15 cellular contexts compared by ENCODE assay signal in the genomic region with DNA sequence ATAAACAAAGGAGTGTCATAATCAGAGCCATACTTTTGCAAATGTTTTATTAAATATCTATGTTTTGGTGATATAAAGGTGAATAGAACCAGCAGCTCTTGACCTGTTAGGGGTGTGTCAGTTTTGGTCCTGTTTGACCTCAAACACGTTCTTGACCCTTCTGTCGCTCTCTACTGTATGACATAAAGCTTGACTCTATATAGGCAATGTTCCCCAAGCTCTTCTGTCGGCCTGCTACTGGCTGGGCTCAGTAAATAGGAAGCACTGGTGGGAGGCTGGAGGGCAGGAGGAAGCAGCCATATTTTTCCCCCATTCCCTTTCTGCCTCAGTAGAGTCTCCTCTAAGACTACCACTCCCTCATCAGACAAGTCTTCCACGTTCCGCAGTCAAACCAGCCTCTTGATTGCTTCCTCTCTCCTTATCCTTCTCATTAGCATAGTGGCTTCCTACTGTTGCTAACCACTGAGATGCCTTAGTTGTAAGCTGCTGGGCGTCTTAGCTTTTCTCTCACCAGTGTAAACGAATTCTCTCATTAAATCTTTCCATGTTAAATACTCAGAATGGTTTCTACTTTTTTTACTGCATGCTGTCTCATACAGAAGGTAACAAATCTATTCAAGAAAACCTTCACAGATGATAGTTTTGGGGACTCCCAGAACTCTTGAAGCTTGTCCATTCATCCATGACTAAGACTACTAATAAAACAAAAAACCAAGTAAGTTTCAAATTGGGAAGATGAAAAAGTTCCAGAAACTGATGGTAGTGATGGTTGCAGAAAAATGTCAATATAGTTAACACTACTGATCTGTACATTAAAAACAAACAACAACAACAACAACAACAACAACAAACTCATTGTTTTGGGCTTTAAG. TPM values are rescaled to one million over a fixed set of nuclear protein-coding genes. Genes with fewer than 3 reads are reported as not detected.
DNase-seq lines count a peak whose midpoint lies in the region; ATAC-seq and TF ChIP-seq lines count a peak whose summit lies in the region.
"Had no signal": no experiment of that assay in that cellular context is flagged by ENCODE, and none has a peak within 500 bp of the region (broad histone marks: within the 10 kb centered on the region; RNA-seq: fewer than 3 reads in every experiment).

No MANE protein-coding gene starts in this region.

- H3K27ac ChIP-seq in DND-41 (ENCODE audit: low read length): no peak overlapping the region
- peak overlapping the region; percentile 98 for H3K27ac ChIP-seq in naive thymus-derived CD4-positive, alpha-beta T cell (ENCODE audit: low read depth, low read length)
- H3K27ac ChIP-seq: heart left ventricle, sigmoid colon had no signal

- ATAC-seq in DND-41 (ENCODE audit: insufficient read depth, low read depth): no peak
- no peak for ATAC-seq in activated CD8-positive, alpha-beta T cell treated with anti-CD3 and anti-CD28 coated beads, Interleukin-2, amount 10 ng/mL, durations not matched to agents 7 days and 5 days
- ATAC-seq in naive thymus-derived CD4-positive, alpha-beta T cell: no peak
- ATAC-seq in activated T-cell treated with anti-CD3 and anti-CD28 coated beads, Interleukin-2, amount 50 U/mL, for 4 hours: no peak
- ATAC-seq in HG03039 (IDR thresholded peaks at IDR 0.05; ENCODE audit: unreplicated experiment): no peak
- ATAC-seq: heart left ventricle; left lobe of liver; natural killer cell treated with Interleukin-12 subunit alpha and Interleukin-12 subunit beta and Interleukin-15 and Interleukin-18, amount 100 ng/mL, for 72 hours; Panc1 had no signal

- H3K4me3 ChIP-seq in DND-41 (ENCODE audit: low read depth in 1 of 2, low read length in 2 of 2): peak overlapping the region in 1 of 2 experiments; percentile 82; a peak in 2 of 4 replicates
- H3K4me3 ChIP-seq in Loucy (ENCODE audit: low read length, poor library complexity, severe bottlenecking): peak overlapping the region; percentile 96
- H3K4me3 ChIP-seq in naive thymus-derived CD4-positive, alpha-beta T cell (ENCODE audit: low read length): peak overlapping the region; percentile 11
- H3K4me3 ChIP-seq: heart left ventricle, sigmoid colon had no signal

- no peaks in the 10 kb centered on the region for H3K9me2 ChIP-seq in Loucy (replicated peaks; ENCODE audit: low read depth, low read length)

- H3K79me2 ChIP-seq in DND-41 (ENCODE audit: insufficient read depth, low read length) (peaks cover 96% of the 10 kb centered on the region), Loucy (ENCODE audit: insufficient read depth, low read length) (peaks cover 89% of the 10 kb centered on the region)

- peak overlapping the region; percentile 90; the same call in 1 of the 2 replicates for H3K9ac ChIP-seq in DND-41 (ENCODE audit: low read depth, low read length)
- peak overlapping the region; percentile 94 for H3K9ac ChIP-seq in Loucy (ENCODE audit: low read depth, low read length, poor library complexity, severe bottlenecking)

- CTCF ChIA-PET in activated CD8-positive, alpha-beta T cell treated with anti-CD3 and anti-CD28 coated beads, Interleukin-2, amount 10 ng/mL, durations not matched to agents 7 days and 5 days (lab: Charles Lee): interaction anchor here (1.1 to 1.3 kb wide), 2 partner anchors 18 to 100 kb away, joined by 3 to 4 read pairs; no protein-coding TSS in a partner anchor
- CTCF ChIA-PET in naive thymus-derived CD4-positive, alpha-beta T cell (lab: Charles Lee): interaction anchor here (1.1 to 1.4 kb wide), 2 partner anchors 20 to 78 kb away, joined by 3 to 4 read pairs; no protein-coding TSS in a partner anchor

- H3K4me1 ChIP-seq in DND-41 (ENCODE audit: insufficient read depth, low read length): peaks cover 41% of the 10 kb centered on the region
- peaks cover 52% of the 10 kb centered on the region for H3K4me1 ChIP-seq in Loucy (ENCODE audit: insufficient read depth, low read length, poor library complexity, severe bottlenecking)
- H3K4me1 ChIP-seq in naive thymus-derived CD4-positive, alpha-beta T cell (ENCODE audit: control insufficient read depth in 2 of 2, insufficient read depth in 2 of 2, low read length in 2 of 2): peaks cover 34 to 49% of the 10 kb centered on the region in 2 donors

- intact Hi-C loops in naive thymus-derived CD4-positive, alpha-beta T cell (cut with micrococcal nuclease): loop anchor here (2.0 to 5.0 kb wide), 2 partner anchors 22 to 42 kb away; no protein-coding TSS in a partner anchor

- H4K20me1 ChIP-seq in DND-41 (ENCODE audit: insufficient read depth, low read length): peaks cover 30% of the 10 kb centered on the region
- peaks cover 71% of the 10 kb centered on the region for H4K20me1 ChIP-seq in Loucy (ENCODE audit: insufficient read depth, low read length, poor library complexity, severe bottlenecking)

- no peak overlapping the region for H2AFZ ChIP-seq in DND-41 (ENCODE audit: low read depth, low read length)
- no peak overlapping the region for H2AFZ ChIP-seq in Loucy (ENCODE audit: low read length)

- POLR2A ChIA-PET in activated CD8-positive, alpha-beta T cell treated with anti-CD3 and anti-CD28 coated beads, Interleukin-2, amount 10 ng/mL, durations not matched to agents 7 days and 5 days (lab: Charles Lee): interaction anchor here (0.6 to 1.4 kb wide), 3 partner anchors 18 to 25 kb away, joined by 4 to 8 read pairs (median 6); no protein-coding TSS in a partner anchor
- POLR2A ChIA-PET in naive thymus-derived CD4-positive, alpha-beta T cell (lab: Charles Lee): interaction anchor here (0.6 to 2.1 kb wide), 12 partner anchors 8 to 101 kb away, joined by 3 to 12 read pairs (median 4); no protein-coding TSS in a partner anchor

- DNase-seq in DND-41 (no peak), cerebellar nuclear complex (lab: John Stamatoyannopoulos, UW) (no peak)
- DNase-seq in activated CD8-positive, alpha-beta T cell treated with anti-CD3 and anti-CD28 coated beads, Interleukin-2, amount 10 ng/mL, durations not matched to agents 7 days and 5 days: no peak
- DNase-seq in naive thymus-derived CD4-positive, alpha-beta T cell: peak in 1 of 9 donors; percentile 21
- no peak for DNase-seq in activated T-cell treated with anti-CD3 and anti-CD28 coated beads, Interleukin-2, amount 50 U/mL, for 4 hours
- DNase-seq: Caco-2, heart left ventricle, NCI-H1436 treated with DMSO at 0.1 percent for 48 hours, NCI-H446 treated with DMSO at 0.1 percent for 48 hours, sigmoid colon had no signal

- H3K4me2 ChIP-seq in DND-41 (ENCODE audit: insufficient read depth, low read length) (peak overlapping the region; percentile 69), Loucy (ENCODE audit: low read depth, low read length, poor library complexity, severe bottlenecking) (peak overlapping the region; percentile 77)

- H3K9me3 Mint-ChIP-seq in activated CD8-positive, alpha-beta T cell treated with anti-CD3 and anti-CD28 coated beads, Interleukin-2, amount 10 ng/mL, durations not matched to agents 7 days and 5 days (ENCODE audit: insufficient read depth): no peaks in the 10 kb centered on the region
- H3K9me3 Mint-ChIP-seq in naive thymus-derived CD4-positive, alpha-beta T cell: no peaks in the 10 kb centered on the region
- no peaks in the 10 kb centered on the region for H3K9me3 Mint-ChIP-seq in activated T-cell treated with anti-CD3 and anti-CD28 coated beads, Interleukin-2, amount 50 U/mL, for 4 hours
- H3K9me3 Mint-ChIP-seq: natural killer cell treated with Interleukin-12 subunit alpha and Interleukin-12 subunit beta and Interleukin-15 and Interleukin-18, amount 100 ng/mL, for 72 hours had no signal

- H3K27ac Mint-ChIP-seq in activated CD8-positive, alpha-beta T cell treated with anti-CD3 and anti-CD28 coated beads, Interleukin-2, amount 10 ng/mL, durations not matched to agents 7 days and 5 days: peak overlapping the region; percentile 60
- H3K27ac Mint-ChIP-seq in naive thymus-derived CD4-positive, alpha-beta T cell: peak overlapping the region in 7 of 9 donors; percentile 10 to 91 (median 66)

- no peaks in the 10 kb centered on the region for H3F3A ChIP-seq in Loucy (ENCODE audit: low read depth)

- peaks cover 56% of the 10 kb centered on the region for H3K4me1 Mint-ChIP-seq in activated CD8-positive, alpha-beta T cell treated with anti-CD3 and anti-CD28 coated beads, Interleukin-2, amount 10 ng/mL, durations not matched to agents 7 days and 5 days (ENCODE audit: low read depth)
- peaks cover 45 to 68% (median 64%) of the 10 kb centered on the region in 7 donors for H3K4me1 Mint-ChIP-seq in naive thymus-derived CD4-positive, alpha-beta T cell
- H3K4me1 Mint-ChIP-seq in activated T-cell treated with anti-CD3 and anti-CD28 coated beads, Interleukin-2, amount 50 U/mL, for 4 hours (ENCODE audit: low read depth): peaks cover 60% of the 10 kb centered on the region

- H3K36me3 Mint-ChIP-seq in activated CD8-positive, alpha-beta T cell treated with anti-CD3 and anti-CD28 coated beads, Interleukin-2, amount 10 ng/mL, durations not matched to agents 7 days and 5 days (ENCODE audit: low read depth): peaks cover 64% of the 10 kb centered on the region
- H3K36me3 Mint-ChIP-seq in naive thymus-derived CD4-positive, alpha-beta T cell: peaks cover 0 to 30% (median 10%) of the 10 kb centered on the region in 5 donors
- peaks cover 21% of the 10 kb centered on the region for H3K36me3 Mint-ChIP-seq in activated T-cell treated with anti-CD3 and anti-CD28 coated beads, Interleukin-2, amount 50 U/mL, for 4 hours (ENCODE audit: insufficient read depth)

- H3K9me3 ChIP-seq in DND-41 (ENCODE audit: insufficient read depth, low read length, severe bottlenecking) (no peaks in the 10 kb centered on the region), Loucy (ENCODE audit: insufficient read depth, low read depth, low read length) (no peaks in the 10 kb centered on the region)
- H3K9me3 ChIP-seq in naive thymus-derived CD4-positive, alpha-beta T cell (ENCODE audit: control insufficient read depth in 2 of 3, low read length in 3 of 3): no peaks in the 10 kb centered on the region
- H3K9me3 ChIP-seq: Caco-2, heart left ventricle, sigmoid colon had no signal

- H3K36me3 ChIP-seq in DND-41 (ENCODE audit: insufficient read depth, low read length) (peaks cover 48% of the 10 kb centered on the region), Loucy (ENCODE audit: insufficient read depth, low read length) (no peaks in the 10 kb centered on the region)
- peaks cover 0 to 8% (median 0%) of the 10 kb centered on the region in 3 experiments for H3K36me3 ChIP-seq in naive thymus-derived CD4-positive, alpha-beta T cell (ENCODE audit: control insufficient read depth in 2 of 3, insufficient read depth in 3 of 3, low read length in 3 of 3)

- H3K27me3 ChIP-seq in DND-41 (ENCODE audit: insufficient read depth, low read length, poor library complexity): no peaks in the 10 kb centered on the region
- H3K27me3 ChIP-seq in Loucy (ENCODE audit: insufficient read depth, low read length, poor library complexity, severe bottlenecking): no peaks in the 10 kb centered on the region
- no peaks in the 10 kb centered on the region for H3K27me3 ChIP-seq in naive thymus-derived CD4-positive, alpha-beta T cell (ENCODE audit: control insufficient read depth in 2 of 2, insufficient read depth in 2 of 2, low read length in 2 of 2)
- H3K27me3 ChIP-seq: heart left ventricle, sigmoid colon had no signal

- peak overlapping the region; percentile 60 for H3K4me3 Mint-ChIP-seq in activated CD8-positive, alpha-beta T cell treated with anti-CD3 and anti-CD28 coated beads, Interleukin-2, amount 10 ng/mL, durations not matched to agents 7 days and 5 days
- H3K4me3 Mint-ChIP-seq in naive thymus-derived CD4-positive, alpha-beta T cell: peak overlapping the region in 4 of 10 donors; percentile 52 to 81 (median 64)
- no peak overlapping the region for H3K4me3 Mint-ChIP-seq in activated T-cell treated with anti-CD3 and anti-CD28 coated beads, Interleukin-2, amount 50 U/mL, for 4 hours

- no peaks in the 10 kb centered on the region for H3K27me3 Mint-ChIP-seq in activated CD8-positive, alpha-beta T cell treated with anti-CD3 and anti-CD28 coated beads, Interleukin-2, amount 10 ng/mL, durations not matched to agents 7 days and 5 days (ENCODE audit: low read depth)
- no peaks in the 10 kb centered on the region for H3K27me3 Mint-ChIP-seq in naive thymus-derived CD4-positive, alpha-beta T cell
- H3K27me3 Mint-ChIP-seq in activated T-cell treated with anti-CD3 and anti-CD28 coated beads, Interleukin-2, amount 50 U/mL, for 4 hours (ENCODE audit: low read depth): no peaks in the 10 kb centered on the region
- H3K27me3 Mint-ChIP-seq: natural killer cell treated with Interleukin-12 subunit alpha and Interleukin-12 subunit beta and Interleukin-15 and Interleukin-18, amount 100 ng/mL, for 72 hours had no signal

- TF ChIP-seq CTCF in DND-41 (IDR thresholded peaks at IDR 0.05; ENCODE audit: borderline replicate concordance, extremely low read depth, low read length, poor library complexity, severe bottlenecking) (no peak), Loucy (conservative IDR thresholded peaks at IDR 0.05; ENCODE audit: low read length) (no peak)

RNA-seq across cellular contexts. Expression of a gene that starts 3.3 kb away (rescaled TPM):
- 10 to 100 TPM; 46.7 to 57.2 TPM for total RNA-seq in activated CD8-positive, alpha-beta T cell treated with anti-CD3 and anti-CD28 coated beads, Interleukin-2, amount 10 ng/mL, durations not matched to agents 7 days and 5 days
- total RNA-seq in naive thymus-derived CD4-positive, alpha-beta T cell: 10 to 100 TPM; 38.4 to 89.2 (median 45.9) TPM
- polyA plus RNA-seq in naive thymus-derived CD4-positive, alpha-beta T cell: 10 to 100 TPM; 45.6 to 67.0 TPM
- 10 to 100 TPM; 23.2 to 24.7 (median 24.4) TPM for total RNA-seq in activated T-cell treated with anti-CD3 and anti-CD28 coated beads, Interleukin-2, amount 50 U/mL, for 4 hours

RNA-seq across cellular contexts. Expression of a gene that starts 3.7 kb away (rescaled TPM):
- total RNA-seq in activated CD8-positive, alpha-beta T cell treated with anti-CD3 and anti-CD28 coated beads, Interleukin-2, amount 10 ng/mL, durations not matched to agents 7 days and 5 days: 100 to 1,000 TPM; 206 to 214 TPM
- 100 to 1,000 TPM; 183 to 879 (median 440) TPM for total RNA-seq in naive thymus-derived CD4-positive, alpha-beta T cell
- 100 to 1,000 TPM in 1 of 2 donors, 10 to 100 TPM in 1; 84.7 to 161 TPM for polyA plus RNA-seq in naive thymus-derived CD4-positive, alpha-beta T cell
- total RNA-seq in activated T-cell treated with anti-CD3 and anti-CD28 coated beads, Interleukin-2, amount 50 U/mL, for 4 hours: 10 to 100 TPM; 21.0 to 26.8 (median 23.5) TPM

Comparison
In these comparisons a context has a peak if more than half of its experiments do, and no peak if none do; other contexts are left out.
1. RNA of a gene that starts 3.7 kb away (total RNA-seq): 183 to 879 TPM in naive thymus-derived CD4-positive, alpha-beta T cell and 206 to 214 TPM in activated CD8-positive, alpha-beta T cell treated with anti-CD3 and anti-CD28 coated beads, Interleukin-2, amount 10 ng/mL, durations not matched to agents 7 days and 5 days; 21.0 to 26.8 TPM in activated T-cell treated with anti-CD3 and anti-CD28 coated beads, Interleukin-2, amount 50 U/mL, for 4 hours; every median in the first group is over 4 times any median in the second.